In the genomic region with DNA sequence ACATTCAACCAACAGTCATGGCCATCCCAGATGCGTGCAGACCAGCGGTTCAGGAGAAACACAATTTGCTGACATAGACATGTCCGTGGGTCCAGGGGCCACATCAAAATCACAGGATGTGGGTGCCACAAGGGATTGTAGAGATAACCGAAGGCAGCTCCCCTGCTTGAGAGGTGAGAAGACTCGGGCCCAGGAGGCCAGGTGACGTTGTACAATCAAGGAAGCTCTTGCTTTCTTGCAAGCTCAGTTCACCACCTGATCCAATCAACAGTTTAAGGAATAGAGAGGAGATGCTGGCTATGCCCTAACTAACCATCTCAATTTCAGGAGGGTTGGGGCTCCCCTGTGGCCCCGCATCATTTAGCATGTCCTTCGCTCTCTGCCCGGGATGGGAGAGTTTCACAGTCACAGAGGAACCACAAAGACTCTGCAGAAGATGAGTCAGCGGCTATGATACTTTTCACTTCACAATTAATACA, we compare ENCODE assay signal across 12 cellular contexts. TPM values are rescaled to one million over a fixed set of nuclear protein-coding genes. Genes with fewer than 3 reads are reported as not detected.
A peak's percentile ranks its signal among the peaks of the same experiment; 100 is the strongest.
DNase-seq lines count a peak whose midpoint lies in the region; ATAC-seq and TF ChIP-seq lines count a peak whose summit lies in the region.
"Had no signal": no experiment of that assay in that cellular context is flagged by ENCODE, and none has a peak within 500 bp of the region (broad histone marks: within the 10 kb centered on the region; RNA-seq: fewer than 3 reads in every experiment).

No MANE protein-coding gene starts in this region.

- CTCF ChIA-PET in activated CD8-positive, alpha-beta T cell treated with anti-CD3 and anti-CD28 coated beads for 36 hours (lab: Charles Lee), result interaction anchor here (0.7 to 5.5 kb wide), 9 partner anchors 10 to 277 kb away, joined by 3 to 46 read pairs (median 4); a partner anchor contains a TSS

- intact Hi-C loops in activated CD8-positive, alpha-beta T cell treated with anti-CD3 and anti-CD28 coated beads for 36 hours (cut with micrococcal nuclease), result loop anchor here (10.0 kb wide), 1 partner anchor 278 kb away; no protein-coding TSS in a partner anchor

- H3K36me3 Mint-ChIP-seq in activated CD8-positive, alpha-beta T cell treated with anti-CD3 and anti-CD28 coated beads for 36 hours (ENCODE audit: low read depth), result peaks cover 90% of the 10 kb centered on the region
- H3K36me3 Mint-ChIP-seq in stimulated activated effector memory CD8-positive, alpha-beta T cell treated with anti-CD3 and anti-CD28 coated beads, Interleukin-12 subunit alpha, Interleukin-12 subunit beta, amount 100 ng/mL, for 72 hours, result peaks cover 84% of the 10 kb centered on the region
- no peaks in the 10 kb centered on the region for H3K36me3 Mint-ChIP-seq in endothelial cell (ENCODE audit: low read depth, unreplicated experiment)

- peaks cover 8% of the 10 kb centered on the region for H3K9me3 Mint-ChIP-seq in activated CD8-positive, alpha-beta T cell treated with anti-CD3 and anti-CD28 coated beads for 36 hours
- H3K9me3 Mint-ChIP-seq in stimulated activated effector memory CD8-positive, alpha-beta T cell treated with anti-CD3 and anti-CD28 coated beads, Interleukin-12 subunit alpha, Interleukin-12 subunit beta, amount 100 ng/mL, for 72 hours, result peaks cover 3% of the 10 kb centered on the region
- no peaks in the 10 kb centered on the region for H3K9me3 Mint-ChIP-seq in endothelial cell (ENCODE audit: unreplicated experiment)

- DNase-seq in NK-92 treated with Interleukin-12 subunit alpha and Interleukin-12 subunit beta, amount 100 ng/mL, for 24 hours (lab: John Stamatoyannopoulos, UW), result peak; percentile 74
- no peak for DNase-seq in NK-92 (lab: John Stamatoyannopoulos, UW; ENCODE audit: unreplicated experiment)
- DNase-seq in activated CD8-positive, alpha-beta T cell treated with anti-CD3 and anti-CD28 coated beads for 36 hours, result peak; percentile 83
- peak in 1 of 2 donors; percentile 79 for DNase-seq in stimulated activated effector memory CD8-positive, alpha-beta T cell treated with anti-CD3 and anti-CD28 coated beads, Interleukin-12 subunit alpha, Interleukin-12 subunit beta, amount 100 ng/mL, for 72 hours (ENCODE audit: low spot score in 2 of 2)
- no peak for DNase-seq in NCI-H69 (lab: John Stamatoyannopoulos, UW)
- DNase-seq in endothelial cell (ENCODE audit: low spot score), result no peak
- no peak for DNase-seq in DMS114 treated with DMSO at 0.1 percent for 48 hours (lab: John Stamatoyannopoulos, UW; ENCODE audit: unreplicated experiment)
- DNase-seq: erythroblast, PC-3 had no signal

- TF ChIP-seq CTCF in activated CD8-positive, alpha-beta T cell treated with anti-CD3 and anti-CD28 coated beads for 36 hours (IDR thresholded peaks at IDR 0.05), result no peak
- no peak for TF ChIP-seq CTCF in endothelial cell (IDR thresholded peaks at IDR 0.05; ENCODE audit: unreplicated experiment)

- H3K4me3 Mint-ChIP-seq in activated CD8-positive, alpha-beta T cell treated with anti-CD3 and anti-CD28 coated beads for 36 hours, result peak overlapping the region; percentile 74
- H3K4me3 Mint-ChIP-seq in stimulated activated effector memory CD8-positive, alpha-beta T cell treated with anti-CD3 and anti-CD28 coated beads, Interleukin-12 subunit alpha, Interleukin-12 subunit beta, amount 100 ng/mL, for 72 hours, result peak overlapping the region; percentile 62
- H3K4me3 Mint-ChIP-seq in endothelial cell (ENCODE audit: unreplicated experiment), result no peak overlapping the region

- H3K27ac Mint-ChIP-seq in activated CD8-positive, alpha-beta T cell treated with anti-CD3 and anti-CD28 coated beads for 36 hours, result peak overlapping the region; percentile 93
- peak overlapping the region; percentile 72 for H3K27ac Mint-ChIP-seq in stimulated activated effector memory CD8-positive, alpha-beta T cell treated with anti-CD3 and anti-CD28 coated beads, Interleukin-12 subunit alpha, Interleukin-12 subunit beta, amount 100 ng/mL, for 72 hours
- H3K27ac Mint-ChIP-seq in endothelial cell (ENCODE audit: unreplicated experiment), result no peak overlapping the region

- peaks cover 91% of the 10 kb centered on the region for H3K4me1 Mint-ChIP-seq in activated CD8-positive, alpha-beta T cell treated with anti-CD3 and anti-CD28 coated beads for 36 hours (ENCODE audit: low read depth)
- H3K4me1 Mint-ChIP-seq in stimulated activated effector memory CD8-positive, alpha-beta T cell treated with anti-CD3 and anti-CD28 coated beads, Interleukin-12 subunit alpha, Interleukin-12 subunit beta, amount 100 ng/mL, for 72 hours, result peaks cover 90% of the 10 kb centered on the region
- H3K4me1 Mint-ChIP-seq in endothelial cell (ENCODE audit: unreplicated experiment), result peaks cover 16% of the 10 kb centered on the region

- peak; percentile 50 for ATAC-seq in HG03045 (IDR thresholded peaks at IDR 0.05; ENCODE audit: unreplicated experiment)
- peak; percentile 60 for ATAC-seq in activated CD8-positive, alpha-beta T cell treated with anti-CD3 and anti-CD28 coated beads for 36 hours
- ATAC-seq in stimulated activated effector memory CD8-positive, alpha-beta T cell treated with anti-CD3 and anti-CD28 coated beads, Interleukin-12 subunit alpha, Interleukin-12 subunit beta, amount 100 ng/mL, for 72 hours, result peak; percentile 72
- ATAC-seq: PC-3 had no signal

- POLR2A ChIA-PET in activated CD8-positive, alpha-beta T cell treated with anti-CD3 and anti-CD28 coated beads for 36 hours (lab: Charles Lee), result interaction anchor here (0.6 to 8.0 kb wide), 16 partner anchors 9 to 254 kb away, joined by 3 to 133 read pairs (median 4); a partner anchor contains a TSS

- H3K27me3 Mint-ChIP-seq in activated CD8-positive, alpha-beta T cell treated with anti-CD3 and anti-CD28 coated beads for 36 hours, result no peaks in the 10 kb centered on the region
- H3K27me3 Mint-ChIP-seq in endothelial cell (ENCODE audit: unreplicated experiment), result peaks cover 5% of the 10 kb centered on the region

RNA-seq across cellular contexts. Expression of a gene that starts 19.5 kb away (rescaled TPM):
- 10 to 100 TPM; 48.7 to 52.9 TPM for total RNA-seq in activated CD8-positive, alpha-beta T cell treated with anti-CD3 and anti-CD28 coated beads for 36 hours
- total RNA-seq in endothelial cell (ENCODE audit: unreplicated experiment), result not detected

RNA-seq across cellular contexts. Expression of a gene that starts 27.4 kb away (rescaled TPM):
- total RNA-seq in activated CD8-positive, alpha-beta T cell treated with anti-CD3 and anti-CD28 coated beads for 36 hours, result 100 to 1,000 TPM; 123 to 134 TPM
- total RNA-seq in endothelial cell (ENCODE audit: unreplicated experiment), result not detected
- total RNA-seq: PC-3, skeletal muscle tissue had no signal

RNA-seq across cellular contexts. Expression of a gene that starts 56.9 kb away (rescaled TPM):
- 1 to 10 TPM in 1 of 2 experiments, not detected in 1; 1.1 TPM for total RNA-seq in activated CD8-positive, alpha-beta T cell treated with anti-CD3 and anti-CD28 coated beads for 36 hours
- total RNA-seq in endothelial cell (ENCODE audit: unreplicated experiment), result not detected
- total RNA-seq: liver, skeletal muscle tissue had no signal

Comparison
In these comparisons a context has a peak if more than half of its experiments do, and no peak if none do; other contexts are left out.
1. DNase-seq: peak in NK-92 treated with Interleukin-12 subunit alpha and Interleukin-12 subunit beta, amount 100 ng/mL, for 24 hours (single experiment) and activated CD8-positive, alpha-beta T cell treated with anti-CD3 and anti-CD28 coated beads for 36 hours (single experiment); none in NK-92 (single experiment), NCI-H69 (single experiment), endothelial cell (single experiment) and DMS114 treated with DMSO at 0.1 percent for 48 hours (single experiment).
2. RNA of a gene that starts 19.5 kb away (total RNA-seq): 48.7 to 52.9 TPM in activated CD8-positive, alpha-beta T cell treated with anti-CD3 and anti-CD28 coated beads for 36 hours; not detected in endothelial cell (single experiment); every median in the first group is over 10 times any median in the second.
3. RNA of a gene that starts 27.4 kb away (total RNA-seq): 123 to 134 TPM in activated CD8-positive, alpha-beta T cell treated with anti-CD3 and anti-CD28 coated beads for 36 hours; not detected in endothelial cell (single experiment); every median in the first group is over 100 times any median in the second.
4. Peak in every context shown above with its lines, with median percentiles within 50 percentile points of each other: ATAC-seq.